8 cellular contexts compared by ENCODE assay signal in genomic region chr10:91887075-91887899, GRCh38. TPM values are rescaled to one million over a fixed set of nuclear protein-coding genes. Genes with fewer than 3 reads are reported as not detected.
DNase-seq lines count a peak whose midpoint lies in the region; ATAC-seq and TF ChIP-seq lines count a peak whose summit lies in the region.

No MANE protein-coding gene starts in this region.

- peak overlapping the region; percentile 2; the same call in 1 of the 2 replicates for H2AFZ ChIP-seq in MM.1S (ENCODE audit: low read length)

- no peak overlapping the region for H3K9ac ChIP-seq in MM.1S (ENCODE audit: low read length)

- peak overlapping the region; percentile 80 for H3K4me3 Mint-ChIP-seq in activated naive CD4-positive, alpha-beta T cell treated with anti-CD3 and anti-CD28 coated beads, Interleukin-2, amount 10 ng/mL, durations not matched to agents 7 days and 5 days

- peak overlapping the region; percentile 46 for H3K4me2 ChIP-seq in MM.1S (ENCODE audit: low read depth, low read length)

- H3K4me1 ChIP-seq in MM.1S (ENCODE audit: low read length) (peaks cover 4% of the 10 kb centered on the region; the same call in 1 of the 2 replicates), neutrophil (ENCODE audit: control insufficient read depth in 1 of 2, insufficient read depth in 1 of 2, low read depth in 1 of 2, low read length in 1 of 2) (peaks cover 9 to 11% of the 10 kb centered on the region in 2 experiments)

- no peaks in the 10 kb centered on the region for H3K36me3 Mint-ChIP-seq in activated naive CD4-positive, alpha-beta T cell treated with anti-CD3 and anti-CD28 coated beads, Interleukin-2, amount 10 ng/mL, durations not matched to agents 7 days and 5 days

- peak overlapping the region; percentile 30 for H3K4me3 ChIP-seq in MM.1S (ENCODE audit: low read length)
- peak overlapping the region; percentile 38 to 54 for H3K4me3 ChIP-seq in neutrophil (ENCODE audit: low read depth in 1 of 2, low read length in 1 of 2)

- H3K27me3 Mint-ChIP-seq in activated naive CD4-positive, alpha-beta T cell treated with anti-CD3 and anti-CD28 coated beads, Interleukin-2, amount 10 ng/mL, durations not matched to agents 7 days and 5 days: peaks cover 54% of the 10 kb centered on the region

- H4K20me1 ChIP-seq in MM.1S (ENCODE audit: insufficient read depth, low read length): no peaks in the 10 kb centered on the region

- H3K9me2 ChIP-seq in MM.1S (replicated peaks; ENCODE audit: insufficient read depth, low read length): no peaks in the 10 kb centered on the region

- CTCF ChIA-PET in activated naive CD4-positive, alpha-beta T cell treated with anti-CD3 and anti-CD28 coated beads, Interleukin-2, amount 10 ng/mL, durations not matched to agents 7 days and 5 days (lab: Charles Lee): interaction anchor here (0.9 to 1.7 kb wide), 3 partner anchors 12 to 31 kb away, joined by 3 to 6 read pairs (median 4); partner anchors contain the start of gene FGFBP3

- DNase-seq in EH (ENCODE audit: low read depth) (peak; percentile 20), MM.1S (peak; percentile 10), glomerular visceral epithelial cell (ENCODE audit: extremely low spot score) (peak; percentile 16), mesenteric fat pad (ENCODE audit: low spot score) (no peak), MV-4-11 (lab: John Stamatoyannopoulos, UW) (no peak)
- peak; percentile 41 for DNase-seq in activated naive CD4-positive, alpha-beta T cell treated with anti-CD3 and anti-CD28 coated beads, Interleukin-2, amount 10 ng/mL, durations not matched to agents 7 days and 5 days

- H3K36me3 ChIP-seq in MM.1S (replicated peaks; ENCODE audit: insufficient read depth, low read length) (no peaks in the 10 kb centered on the region), neutrophil (no peaks in the 10 kb centered on the region)

- no peaks in the 10 kb centered on the region for H3K9me3 ChIP-seq in MM.1S (replicated peaks; ENCODE audit: insufficient read depth, low read length)
- H3K9me3 ChIP-seq in neutrophil: no peaks in the 10 kb centered on the region

- H3K27ac Mint-ChIP-seq in activated naive CD4-positive, alpha-beta T cell treated with anti-CD3 and anti-CD28 coated beads, Interleukin-2, amount 10 ng/mL, durations not matched to agents 7 days and 5 days: peak overlapping the region; percentile 37

- H3K27ac ChIP-seq in MM.1S (ENCODE audit: low read length): no peak overlapping the region
- no peak overlapping the region for H3K27ac ChIP-seq in neutrophil

- no peaks in the 10 kb centered on the region for H3K79me2 ChIP-seq in MM.1S (ENCODE audit: low read length)

- peaks cover 11% of the 10 kb centered on the region for H3K4me1 Mint-ChIP-seq in activated naive CD4-positive, alpha-beta T cell treated with anti-CD3 and anti-CD28 coated beads, Interleukin-2, amount 10 ng/mL, durations not matched to agents 7 days and 5 days

- ATAC-seq in HG03520 (IDR thresholded peaks at IDR 0.05; ENCODE audit: unreplicated experiment): no peak

- TF ChIP-seq CTCF in MM.1S (IDR thresholded peaks at IDR 0.05; ENCODE audit: low read length) (no peak), neutrophil (IDR thresholded peaks at IDR 0.05) (no peak)

- H3K27me3 ChIP-seq in MM.1S (replicated peaks; ENCODE audit: insufficient read depth, low read length) (no peaks in the 10 kb centered on the region; the same call in 1 of the 2 replicates), neutrophil (peaks cover 71% of the 10 kb centered on the region)

- H3F3A ChIP-seq in MM.1S (ENCODE audit: insufficient read depth, low read length): no peaks in the 10 kb centered on the region

- no peaks in the 10 kb centered on the region for H3K9me3 Mint-ChIP-seq in activated naive CD4-positive, alpha-beta T cell treated with anti-CD3 and anti-CD28 coated beads, Interleukin-2, amount 10 ng/mL, durations not matched to agents 7 days and 5 days

RNA-seq across cellular contexts. Expression of gene FGFBP3, which starts 22.0 kb away (rescaled TPM):
- total RNA-seq in mesenteric fat pad: 1.1 TPM

RNA-seq across cellular contexts. Expression of gene BTAF1, which starts 36.3 kb away (rescaled TPM):
- total RNA-seq in mesenteric fat pad: 30.9 TPM

Comparison
In these comparisons a context has a peak if more than half of its experiments do, and no peak if none do; other contexts are left out.
1. DNase-seq: peak in EH (single experiment), MM.1S (single experiment), activated naive CD4-positive, alpha-beta T cell treated with anti-CD3 and anti-CD28 coated beads, Interleukin-2, amount 10 ng/mL, durations not matched to agents 7 days and 5 days (single experiment) and glomerular visceral epithelial cell (single experiment); none in mesenteric fat pad (single experiment) and MV-4-11 (single experiment).